Comparison of ENCODE assay signal across 23 cellular contexts in genomic region chr7:81783818-81784217, GRCh38. TPM values are rescaled to one million over a fixed set of nuclear protein-coding genes. Genes with fewer than 3 reads are reported as not detected.
A peak's percentile ranks its signal among the peaks of the same experiment; 100 is the strongest.
DNase-seq lines count a peak whose midpoint lies in the region; ATAC-seq, FAIRE-seq and TF ChIP-seq lines count a peak whose summit lies in the region.
"Had no signal": no experiment of that assay in that cellular context is flagged by ENCODE, and none has a peak within 500 bp of the region (broad histone marks: within the 10 kb centered on the region; RNA-seq: fewer than 3 reads in every experiment).

No MANE protein-coding gene starts in this region.

- TF ChIP-seq EP300 in GM12878 (IDR thresholded peaks at IDR 0.05; ENCODE audit: borderline replicate concordance in 1 of 2, control insufficient read depth in 1 of 2, low read depth in 2 of 2, low read length in 2 of 2): no peak

- H3K79me2 ChIP-seq in GM12878 (ENCODE audit: control insufficient read depth, insufficient read depth, low read length): no peaks in the 10 kb centered on the region

- POLR2A ChIA-PET in GM12878 (lab: Charles Lee): no interaction called here

- CTCF ChIA-PET in GM12878 (lab: Yijun Ruan, JAX): no interaction called here

- TF ChIP-seq CTCF in GM12878 (IDR thresholded peaks at IDR 0.05 in 2 of 3, conservative IDR thresholded peaks at IDR 0.05 in 1 of 3; ENCODE audit: control insufficient read depth in 2 of 3, extremely low read depth in 1 of 3, insufficient read depth in 1 of 3, low read depth in 3 of 3, low read length in 3 of 3): no peak

- BruUV-seq in GM12878 (replicated peaks; lab: Mats Ljungman, UMichigan): no TSS peak

- H4K20me1 ChIP-seq in BLaER1: no peaks in the 10 kb centered on the region
- no peaks in the 10 kb centered on the region for H4K20me1 ChIP-seq in GM12878 (ENCODE audit: control insufficient read depth, insufficient read depth)
- H4K20me1 ChIP-seq: BLaER1 treated with 17β-estradiol and CSF1 and Interleukin-3, amounts not matched to agents 10 nM and 100 nM had no signal

- H3K4me3 ChIP-seq in BLaER1: no peak overlapping the region
- H3K4me3 ChIP-seq in GM12878: no peak overlapping the region
- H3K4me3 ChIP-seq: BLaER1 treated with 17β-estradiol and CSF1 and Interleukin-3, amounts not matched to agents 10 nM and 100 nM; MG63; SJCRH30 had no signal

- RAD21 ChIA-PET in GM12878 (lab: Charles Lee; ENCODE audit: unreplicated experiment): no interaction called here

- H3K4me2 ChIP-seq in BLaER1: peak overlapping the region; percentile 37
- H3K4me2 ChIP-seq in GM12878 (ENCODE audit: control insufficient read depth, insufficient read depth): no peak overlapping the region

- DNase-seq in NAMALWA (ENCODE audit: low spot score) (peak; percentile 61), GM12878 (ENCODE audit: low read depth, low spot score) (no peak), DMS53 treated with DMSO at 0.1 percent for 48 hours (lab: John Stamatoyannopoulos, UW; ENCODE audit: unreplicated experiment) (no peak)
- DNase-seq: CD4-positive, alpha-beta T cell; H7; KBM-7; MG63; NCI-H1694; NCI-H2029 treated with DMSO at 0.1 percent for 48 hours; NCI-H2227 treated with DMSO at 0.1 percent for 48 hours; NCI-H69; SJCRH30; T-helper 2 cell had no signal

- no peak overlapping the region for H3K27ac ChIP-seq in BLaER1
- no peak overlapping the region for H3K27ac ChIP-seq in GM12878 (ENCODE audit: control insufficient read depth, insufficient read depth)
- H3K27ac ChIP-seq: SJCRH30 had no signal

- ATAC-seq in HG02852 (IDR thresholded peaks at IDR 0.05; ENCODE audit: unreplicated experiment) (peak; percentile 59), GM12878 (peak; percentile 59), HG03039 (IDR thresholded peaks at IDR 0.05; ENCODE audit: unreplicated experiment) (no peak), GM21367 (IDR thresholded peaks at IDR 0.05; ENCODE audit: unreplicated experiment) (no peak), GM21447 (IDR thresholded peaks at IDR 0.05; ENCODE audit: unreplicated experiment) (no peak)
- ATAC-seq: SK-N-SH treated with all-trans-retinoic acid at 6 μM for 48 hours had no signal

- no peak overlapping the region for H3K9ac ChIP-seq in BLaER1
- no peak overlapping the region for H3K9ac ChIP-seq in GM12878 (ENCODE audit: control insufficient read depth, insufficient read depth, low read length)
- H3K9ac ChIP-seq: BLaER1 treated with 17β-estradiol and CSF1 and Interleukin-3, amounts not matched to agents 10 nM and 100 nM had no signal

- H2AFZ ChIP-seq in GM12878 (ENCODE audit: control insufficient read depth, low read depth, low read length): no peak overlapping the region

- SMC1A ChIA-PET in GM12878 (lab: Charles Lee; ENCODE audit: uncharacterized antibody, unreplicated experiment): no interaction called here

- H3K36me3 ChIP-seq in BLaER1 (no peaks in the 10 kb centered on the region), GM12878 (ENCODE audit: control insufficient read depth in 2 of 2, insufficient read depth in 2 of 2, low read length in 1 of 2) (no peaks in the 10 kb centered on the region)
- H3K36me3 ChIP-seq: BLaER1 treated with 17β-estradiol and CSF1 and Interleukin-3, amounts not matched to agents 10 nM and 100 nM; MG63; SJCRH30 had no signal

- peaks cover 39% of the 10 kb centered on the region for H3K4me1 ChIP-seq in BLaER1
- H3K4me1 ChIP-seq in GM12878 (ENCODE audit: control insufficient read depth, insufficient read depth, low read length): no peaks in the 10 kb centered on the region
- H3K4me1 ChIP-seq: SJCRH30 had no signal

- no peak for TF ChIP-seq POLR2A in GM12878 (IDR thresholded peaks at IDR 0.05; ENCODE audit: low read depth, low read length)

- in situ Hi-C loops in GM12878 (cut with MboI): no loop called here

- peak; percentile 65 for FAIRE-seq in GM12878 (lab: Jason Lieb, UNC)
- FAIRE-seq: D721Med had no signal

- H3K27me3 ChIP-seq in BLaER1 (no peaks in the 10 kb centered on the region), GM12878 (replicated peaks in 1 of 2; ENCODE audit: control insufficient read depth in 2 of 2, insufficient read depth in 2 of 2, low read length in 1 of 2) (no peaks in the 10 kb centered on the region)
- H3K27me3 ChIP-seq: BLaER1 treated with 17β-estradiol and CSF1 and Interleukin-3, amounts not matched to agents 10 nM and 100 nM; MG63; SJCRH30 had no signal

- intact Hi-C loops in GM12878 (cut with micrococcal nuclease; ENCODE audit: unreplicated experiment): no loop called here

- peaks cover 1% of the 10 kb centered on the region; the same call in 1 of the 2 replicates for H3K9me3 ChIP-seq in BLaER1
- H3K9me3 ChIP-seq in GM12878 (replicated peaks; ENCODE audit: control insufficient read depth, insufficient read depth, low read length): no peaks in the 10 kb centered on the region
- H3K9me3 ChIP-seq: MG63, SJCRH30 had no signal

- TF ChIP-seq RAD21 in GM12878 (IDR thresholded peaks at IDR 0.05; ENCODE audit: insufficient read depth, low read depth, low read length): no peak

TF ChIP-seq in GM12878, 131 proteins besides CTCF, POLR2A, EP300 and RAD21:
- TF ChIP-seq CEBPZ (IDR thresholded peaks at IDR 0.05; ENCODE audit: low read depth, low read length) (no peak), JUNB (IDR thresholded peaks at IDR 0.05) (peak; percentile 8; the same call in 1 of the 2 replicates), USF1 (IDR thresholded peaks at IDR 0.05; ENCODE audit: borderline replicate concordance, extremely low read length, insufficient read depth, low read depth, low read length) (no peak), ZBED1 (IDR thresholded peaks at IDR 0.05; ENCODE audit: borderline replicate concordance) (no peak)
TF ChIP-seq in GM12878: peak in this region for 1.

RNA-seq across cellular contexts. Expression of gene HGF, which starts 14.0 kb away (rescaled TPM):
- total RNA-seq in GM12878 (2013; cell fraction: nucleolus; rRNA removed): 0.44 and 0.96 TPM in 2 replicates
- 0.96 and 0.98 TPM in 2 replicates for total RNA-seq in GM12878 (2014; rRNA removed)
- total RNA-seq in GM12878 (2014; rRNA removed; fragmentation: Illumina TruSeq; extraction: Trizol): 1.1 and 1.5 TPM in 2 replicates
- 1.2 and 1.5 TPM in 2 replicates for total RNA-seq in GM12878 (2021)
- polyA plus RNA-seq in GM12878 (2011; ENCODE audit: low read depth): 0.63 TPM
- 0.10 TPM in 1 of 2 replicates, not detected in the other for polyA plus RNA-seq in GM12878 (2011; rRNA removed)
- polyA plus RNA-seq in GM12878 (2011; cell fraction: cytosol; rRNA removed): 0.10 TPM in 1 of 2 replicates, not detected in the other
- polyA plus RNA-seq in GM12878 (2011; cell fraction: nucleus; rRNA removed): 0.25 TPM in 1 of 2 replicates, not detected in the other
- 0.51 and 0.65 TPM in 2 replicates for polyA plus RNA-seq in GM12878 (2012)
- 1.0 and 2.4 TPM in 2 replicates for polyA plus RNA-seq in GM12878 (2014; fragmentation: Illumina TruSeq; extraction: Trizol)
- polyA plus RNA-seq in GM12878 (2014; fragmentation: Nextera tagmentation; extraction: Ambion mirVana): 1 to 10 TPM; 1.4 to 1.7 TPM
- polyA plus RNA-seq in GM12878 (2014; rRNA removed): 0.41 TPM in 2 replicates
- under 1 TPM; 0.13 to 0.80 TPM for polyA plus RNA-seq in GM12878 (2016; fragmentation: Nextera tagmentation; extraction: Ambion mirVana)
- not detected in 2 replicates for polyA minus RNA-seq in GM12878 (2011; rRNA and poly(A)+ RNA removed)
- not detected in 2 replicates for polyA minus RNA-seq in GM12878 (2011; cell fraction: cytosol; rRNA and poly(A)+ RNA removed)
- polyA minus RNA-seq in GM12878 (2011; cell fraction: nucleus; rRNA and poly(A)+ RNA removed): 0.19 TPM in 1 of 2 replicates, not detected in the other
- total RNA-seq: A172; CD4-positive, alpha-beta T cell; H7; NCI-H460 had no signal

Comparison
In these comparisons a context has a peak if more than half of its experiments do, and no peak if none do; other contexts are left out.
1. ATAC-seq: peak in HG02852 (single experiment) and GM12878 (single experiment); none in HG03039 (single experiment), GM21367 (single experiment) and GM21447 (single experiment).